ENCODE assay signal across 33 cellular contexts in the genomic region with DNA sequence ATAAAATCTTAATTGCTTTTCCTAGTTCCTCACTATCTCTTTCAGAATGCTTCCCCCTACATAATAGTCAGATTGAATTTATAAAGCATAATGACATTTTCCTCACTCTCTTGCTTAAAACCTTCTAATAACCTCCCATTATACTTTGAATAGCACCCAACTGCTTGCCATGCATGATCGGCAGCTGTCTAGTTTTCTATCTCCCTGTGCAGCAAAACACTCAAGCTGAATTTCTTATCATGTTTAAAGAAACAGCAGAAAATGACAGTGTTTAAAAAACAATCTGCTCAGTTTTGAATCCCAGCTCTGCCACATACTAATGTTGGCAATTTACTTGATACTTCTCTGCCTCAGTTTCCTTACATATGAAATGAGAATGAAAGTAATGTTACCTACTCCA.
"Had no signal": no experiment of that assay in that cellular context is flagged by ENCODE, and none has a peak within 500 bp of the region (broad histone marks: within the 10 kb centered on the region; RNA-seq: fewer than 3 reads in every experiment).

No MANE protein-coding gene starts in this region.

- H3K9ac ChIP-seq: KMS-11 had no signal

- H3K4me2 ChIP-seq: KMS-11 had no signal

- H3K27me3 ChIP-seq: MG63 had no signal

- H3K36me3 ChIP-seq: MG63 had no signal

- H3K27ac ChIP-seq: KMS-11 had no signal

- H3K4me3 ChIP-seq: MG63 had no signal

- DNase-seq: Karpas-422, Kasumi-1, KBM-7, KG1, MG63, MM.1S, MV-4-11, NCI-H1092, NCI-H1092 treated with DMSO at 0.1 percent for 48 hours, NCI-H1105, NCI-H1105 treated with DMSO at 0.1 percent for 48 hours, NCI-H1417 treated with DMSO at 0.1 percent for 48 hours, NCI-H1436, NCI-H1436 treated with DMSO at 0.1 percent for 48 hours, NCI-H146, NCI-H1694, NCI-H1694 treated with DMSO at 0.1 percent for 48 hours, NCI-H187, NCI-H187 treated with DMSO at 0.1 percent for 48 hours, NCI-H1930, NCI-H2029, NCI-H2029 treated with DMSO at 0.1 percent for 48 hours, NCI-H2081, NCI-H2081 treated with DMSO at 0.1 percent for 48 hours, NCI-H2107, NCI-H2171, NCI-H2171 treated with DMSO at 0.1 percent for 48 hours, NCI-H2227 treated with DMSO at 0.1 percent for 48 hours, NCI-H226, NCI-H345, NCI-H446, NCI-H446 treated with DMSO at 0.1 percent for 48 hours had no signal

- H3K9me3 ChIP-seq: MG63 had no signal
